9 cellular contexts compared by ENCODE assay signal in the genomic region with DNA sequence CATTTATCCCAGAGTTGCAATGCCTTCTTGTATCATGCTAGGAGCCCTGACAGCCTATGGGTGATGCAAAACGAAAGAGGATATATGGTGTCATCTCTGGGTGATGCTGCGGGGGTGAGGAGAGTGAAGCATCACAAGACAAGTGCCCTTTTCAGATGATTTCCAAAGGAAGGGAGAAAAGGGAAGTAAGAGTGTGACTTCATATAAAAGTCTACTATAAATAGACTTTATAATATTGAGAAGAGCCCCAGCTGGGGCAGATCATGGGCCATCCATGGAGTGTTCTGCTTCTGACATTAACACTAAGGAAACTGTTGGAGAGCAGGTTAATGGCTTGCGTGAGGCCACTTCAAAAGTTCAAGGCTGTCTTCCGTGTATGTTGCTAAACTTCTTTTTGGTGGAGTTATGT. TPM values are rescaled to one million over a fixed set of nuclear protein-coding genes. Genes with fewer than 3 reads are reported as not detected.
DNase-seq lines count a peak whose midpoint lies in the region; ATAC-seq and TF ChIP-seq lines count a peak whose summit lies in the region.
"Had no signal": no experiment of that assay in that cellular context is flagged by ENCODE, and none has a peak within 500 bp of the region (broad histone marks: within the 10 kb centered on the region; RNA-seq: fewer than 3 reads in every experiment).

No MANE protein-coding gene starts in this region.

- in situ Hi-C loops in GM13976 (cut with MboI; ENCODE audit: low sequenced_read_pairs, unreplicated experiment) = no loop called here
- in situ Hi-C loops in KBM-7 (cut with MboI; ENCODE audit: low pct_unique_long_range_greater_than_20kb, low sequenced_read_pairs) = no loop called here

- no peak overlapping the region for H3K9ac ChIP-seq in SK-N-SH

- H3K4me2 ChIP-seq in SK-N-SH = no peak overlapping the region

- POLR2A ChIA-PET in SK-N-SH (lab: Yijun Ruan, JAX) = no interaction called here

- WGBS in SK-N-SH (ENCODE audit: low lambda C conversion rate) = 87% methylated on average over 4 of the region's 4 CpGs

- DNase-seq in GM13976 (ENCODE audit: low spot score) = peak; percentile 69
- DNase-seq in KBM-7 = peak; percentile 77
- no peak for DNase-seq in NCI-H128 (lab: John Stamatoyannopoulos, UW; ENCODE audit: unreplicated experiment)
- no peak for DNase-seq in NCI-H2171 treated with DMSO at 0.1 percent for 48 hours (lab: John Stamatoyannopoulos, UW)
- no peak for DNase-seq in SK-N-SH

- H2AFZ ChIP-seq in SK-N-SH (ENCODE audit: low read depth) = no peak overlapping the region

- TF ChIP-seq EP300 in SK-N-SH (IDR thresholded peaks at IDR 0.05; ENCODE audit: borderline replicate concordance in 1 of 2, low read depth in 1 of 2, low read length in 1 of 2) = no peak

- peaks cover 0 to 10% of the 10 kb centered on the region in 2 experiments; a peak in 2 of 4 replicates for H3K4me1 ChIP-seq in SK-N-SH (ENCODE audit: control insufficient read depth in 1 of 2, insufficient read depth in 2 of 2, low read depth in 1 of 2, low read length in 1 of 2)

- TF ChIP-seq CTCF in GM13976 (IDR thresholded peaks at IDR 0.05; ENCODE audit: borderline replicate concordance, control extremely low read depth, extremely low read depth, insufficient read depth, missing control alignments) (no peak), SK-N-SH (IDR thresholded peaks at IDR 0.05) (no peak)

- no peaks in the 10 kb centered on the region for H3K9me3 ChIP-seq in SK-N-SH
- H3K9me3 ChIP-seq: thoracic aorta had no signal

- H3K79me2 ChIP-seq in SK-N-SH (ENCODE audit: insufficient read depth) = no peaks in the 10 kb centered on the region

- H3K27me3 ChIP-seq in SK-N-SH (ENCODE audit: insufficient read depth) = no peaks in the 10 kb centered on the region

- H3K4me3 ChIP-seq in SK-N-SH (ENCODE audit: low read depth in 2 of 2, low read length in 1 of 2) = no peak overlapping the region
- H3K4me3 ChIP-seq: thoracic aorta had no signal

- H3F3A ChIP-seq in SK-N-SH (replicated peaks; ENCODE audit: insufficient read depth) = no peaks in the 10 kb centered on the region

- H3K36me3 ChIP-seq in SK-N-SH (replicated peaks in 1 of 2; ENCODE audit: control insufficient read depth in 1 of 2, insufficient read depth in 2 of 2, low read length in 1 of 2) = no peaks in the 10 kb centered on the region
- H3K36me3 ChIP-seq: thoracic aorta had no signal

- no peak overlapping the region for H3K27ac ChIP-seq in SK-N-SH (ENCODE audit: low read depth in 2 of 2, low read length in 1 of 2)
- H3K27ac ChIP-seq: thoracic aorta had no signal

- no peak for TF ChIP-seq RAD21 in SK-N-SH (IDR thresholded peaks at IDR 0.05; ENCODE audit: low read length)

- peak; percentile 77 for ATAC-seq in GM21447 (IDR thresholded peaks at IDR 0.05; ENCODE audit: unreplicated experiment)
- peak; percentile 19 for ATAC-seq in esophagus mucosa
- ATAC-seq in GM19324 (IDR thresholded peaks at IDR 0.05; ENCODE audit: low FRiP score, unreplicated experiment) = no peak

- CTCF ChIA-PET in SK-N-SH (lab: Yijun Ruan, JAX) = no interaction called here

- no peaks in the 10 kb centered on the region for H3K9me2 ChIP-seq in SK-N-SH

- H4K20me1 ChIP-seq in SK-N-SH (ENCODE audit: insufficient read depth) = no peaks in the 10 kb centered on the region

TF ChIP-seq in SK-N-SH, 30 proteins besides CTCF, POLR2A, EP300 and RAD21:
- TF ChIP-seq RFX5 (IDR thresholded peaks at IDR 0.05; ENCODE audit: low read length) (no peak), CHD2 (IDR thresholded peaks at IDR 0.05; ENCODE audit: low read length, partially characterized antibody) (no peak), FOSL2 (IDR thresholded peaks at IDR 0.05; ENCODE audit: borderline replicate concordance, low read depth) (no peak), EZH2phosphoT487 (IDR thresholded peaks at IDR 0.05; ENCODE audit: borderline replicate concordance, low read depth) (no peak), SIN3A (IDR thresholded peaks at IDR 0.05; ENCODE audit: borderline replicate concordance, low read depth, low read length) (no peak), GATA2 (CRISPR knock-in tag; IDR thresholded peaks at IDR 0.05) (no peak), TEAD4 (IDR thresholded peaks at IDR 0.05; ENCODE audit: borderline replicate concordance, insufficient read depth) (no peak), FOXJ3 (CRISPR knock-in tag; IDR thresholded peaks at IDR 0.05) (no peak), NRF1 (IDR thresholded peaks at IDR 0.05; ENCODE audit: low read depth, low read length) (no peak)
- TF ChIP-seq, protein P1, sequence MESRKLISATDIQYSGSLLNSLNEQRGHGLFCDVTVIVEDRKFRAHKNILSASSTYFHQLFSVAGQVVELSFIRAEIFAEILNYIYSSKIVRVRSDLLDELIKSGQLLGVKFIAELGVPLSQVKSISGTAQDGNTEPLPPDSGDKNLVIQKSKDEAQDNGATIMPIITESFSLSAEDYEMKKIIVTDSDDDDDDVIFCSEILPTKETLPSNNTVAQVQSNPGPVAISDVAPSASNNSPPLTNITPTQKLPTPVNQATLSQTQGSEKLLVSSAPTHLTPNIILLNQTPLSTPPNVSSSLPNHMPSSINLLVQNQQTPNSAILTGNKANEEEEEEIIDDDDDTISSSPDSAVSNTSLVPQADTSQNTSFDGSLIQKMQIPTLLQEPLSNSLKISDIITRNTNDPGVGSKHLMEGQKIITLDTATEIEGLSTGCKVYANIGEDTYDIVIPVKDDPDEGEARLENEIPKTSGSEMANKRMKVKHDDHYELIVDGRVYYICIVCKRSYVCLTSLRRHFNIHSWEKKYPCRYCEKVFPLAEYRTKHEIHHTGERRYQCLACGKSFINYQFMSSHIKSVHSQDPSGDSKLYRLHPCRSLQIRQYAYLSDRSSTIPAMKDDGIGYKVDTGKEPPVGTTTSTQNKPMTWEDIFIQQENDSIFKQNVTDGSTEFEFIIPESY (IDR thresholded peaks at IDR 0.05; ENCODE audit: borderline replicate concordance, low read depth) = no peak
- TF ChIP-seq, protein P2, sequence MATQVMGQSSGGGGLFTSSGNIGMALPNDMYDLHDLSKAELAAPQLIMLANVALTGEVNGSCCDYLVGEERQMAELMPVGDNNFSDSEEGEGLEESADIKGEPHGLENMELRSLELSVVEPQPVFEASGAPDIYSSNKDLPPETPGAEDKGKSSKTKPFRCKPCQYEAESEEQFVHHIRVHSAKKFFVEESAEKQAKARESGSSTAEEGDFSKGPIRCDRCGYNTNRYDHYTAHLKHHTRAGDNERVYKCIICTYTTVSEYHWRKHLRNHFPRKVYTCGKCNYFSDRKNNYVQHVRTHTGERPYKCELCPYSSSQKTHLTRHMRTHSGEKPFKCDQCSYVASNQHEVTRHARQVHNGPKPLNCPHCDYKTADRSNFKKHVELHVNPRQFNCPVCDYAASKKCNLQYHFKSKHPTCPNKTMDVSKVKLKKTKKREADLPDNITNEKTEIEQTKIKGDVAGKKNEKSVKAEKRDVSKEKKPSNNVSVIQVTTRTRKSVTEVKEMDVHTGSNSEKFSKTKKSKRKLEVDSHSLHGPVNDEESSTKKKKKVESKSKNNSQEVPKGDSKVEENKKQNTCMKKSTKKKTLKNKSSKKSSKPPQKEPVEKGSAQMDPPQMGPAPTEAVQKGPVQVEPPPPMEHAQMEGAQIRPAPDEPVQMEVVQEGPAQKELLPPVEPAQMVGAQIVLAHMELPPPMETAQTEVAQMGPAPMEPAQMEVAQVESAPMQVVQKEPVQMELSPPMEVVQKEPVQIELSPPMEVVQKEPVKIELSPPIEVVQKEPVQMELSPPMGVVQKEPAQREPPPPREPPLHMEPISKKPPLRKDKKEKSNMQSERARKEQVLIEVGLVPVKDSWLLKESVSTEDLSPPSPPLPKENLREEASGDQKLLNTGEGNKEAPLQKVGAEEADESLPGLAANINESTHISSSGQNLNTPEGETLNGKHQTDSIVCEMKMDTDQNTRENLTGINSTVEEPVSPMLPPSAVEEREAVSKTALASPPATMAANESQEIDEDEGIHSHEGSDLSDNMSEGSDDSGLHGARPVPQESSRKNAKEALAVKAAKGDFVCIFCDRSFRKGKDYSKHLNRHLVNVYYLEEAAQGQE (IDR thresholded peaks at IDR 0.05; ENCODE audit: low read depth, low read length) = no peak
- TF ChIP-seq, protein P3, sequence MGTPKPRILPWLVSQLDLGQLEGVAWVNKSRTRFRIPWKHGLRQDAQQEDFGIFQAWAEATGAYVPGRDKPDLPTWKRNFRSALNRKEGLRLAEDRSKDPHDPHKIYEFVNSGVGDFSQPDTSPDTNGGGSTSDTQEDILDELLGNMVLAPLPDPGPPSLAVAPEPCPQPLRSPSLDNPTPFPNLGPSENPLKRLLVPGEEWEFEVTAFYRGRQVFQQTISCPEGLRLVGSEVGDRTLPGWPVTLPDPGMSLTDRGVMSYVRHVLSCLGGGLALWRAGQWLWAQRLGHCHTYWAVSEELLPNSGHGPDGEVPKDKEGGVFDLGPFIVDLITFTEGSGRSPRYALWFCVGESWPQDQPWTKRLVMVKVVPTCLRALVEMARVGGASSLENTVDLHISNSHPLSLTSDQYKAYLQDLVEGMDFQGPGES (IDR thresholded peaks at IDR 0.05; ENCODE audit: low read depth, low read length) = no peak

RNA-seq across cellular contexts. Expression of a gene that starts 4.4 kb away (rescaled TPM):
- 0.48 TPM for total RNA-seq in esophagus mucosa
- polyA plus RNA-seq in SK-N-SH (2012; rRNA removed) = 1.9 and 2.0 TPM in 2 replicates
- polyA plus RNA-seq in SK-N-SH (2012; cell fraction: cytosol; rRNA removed) = 2.4 and 2.6 TPM in 2 replicates
- polyA plus RNA-seq in SK-N-SH (2012; cell fraction: nucleus; rRNA removed) = 0.81 and 1.1 TPM in 2 replicates

Comparison
In these comparisons a context has a peak if more than half of its experiments do, and no peak if none do; other contexts are left out.
1. DNase-seq: peak in GM13976 (single experiment) and KBM-7 (single experiment); none in NCI-H128 (single experiment), NCI-H2171 treated with DMSO at 0.1 percent for 48 hours (single experiment) and SK-N-SH (single experiment).